Comparison of ENCODE assay signal across 25 cellular contexts in genomic region chr4:89800012-89800516, GRCh38. TPM values are rescaled to one million over a fixed set of nuclear protein-coding genes. Genes with fewer than 3 reads are reported as not detected.
A peak's percentile ranks its signal among the peaks of the same experiment; 100 is the strongest.
DNase-seq lines count a peak whose midpoint lies in the region; ATAC-seq and TF ChIP-seq lines count a peak whose summit lies in the region.
"Had no signal": no experiment of that assay in that cellular context is flagged by ENCODE, and none has a peak within 500 bp of the region (broad histone marks: within the 10 kb centered on the region; RNA-seq: fewer than 3 reads in every experiment).

No MANE protein-coding gene starts in this region.

- no peak overlapping the region for H3K9ac ChIP-seq in MM.1S (ENCODE audit: low read length)

- no peaks in the 10 kb centered on the region for H3K9me3 Mint-ChIP-seq in MCF 10A (ENCODE audit: unreplicated experiment)
- H3K9me3 Mint-ChIP-seq: endodermal cell; natural killer cell treated with Interleukin-12 subunit alpha and Interleukin-12 subunit beta and Interleukin-15 and Interleukin-18, amount 100 ng/mL, for 72 hours had no signal

- intact Hi-C loops in MCF 10A (cut with micrococcal nuclease) (no loop called here), breast epithelium (cut with DNase I; ENCODE audit: low total_unique reads) (no loop called here)

- H3F3A ChIP-seq in MM.1S (ENCODE audit: insufficient read depth, low read length) = no peaks in the 10 kb centered on the region

- H3K4me1 Mint-ChIP-seq in MCF 10A (ENCODE audit: insufficient read depth, unreplicated experiment) = peaks cover 15% of the 10 kb centered on the region
- H3K4me1 Mint-ChIP-seq: endodermal cell had no signal

- no peaks in the 10 kb centered on the region for H4K20me1 ChIP-seq in MM.1S (ENCODE audit: insufficient read depth, low read length)

- POLR2A ChIA-PET in MCF 10A (lab: Yijun Ruan, JAX) = no interaction called here

- H3K27ac Mint-ChIP-seq in MCF 10A (ENCODE audit: low read depth, unreplicated experiment) = no peak overlapping the region
- H3K27ac Mint-ChIP-seq: endodermal cell; natural killer cell treated with Interleukin-12 subunit alpha and Interleukin-12 subunit beta and Interleukin-15 and Interleukin-18, amount 100 ng/mL, for 72 hours had no signal

- in situ Hi-C loops in SK-MEL-5 (cut with HindIII; ENCODE audit: low pct_unique_long_range_greater_than_20kb, low sequenced_read_pairs) = no loop called here

- H3K4me3 ChIP-seq in breast epithelium (no peak overlapping the region), MM.1S (ENCODE audit: low read length) (no peak overlapping the region)
- H3K4me3 ChIP-seq: lung, prostate gland, upper lobe of left lung had no signal

- no peaks in the 10 kb centered on the region for H3K9me2 ChIP-seq in MM.1S (replicated peaks; ENCODE audit: insufficient read depth, low read length)

- ATAC-seq in esophagus mucosa = peak; percentile 99
- ATAC-seq: natural killer cell treated with Interleukin-12 subunit alpha and Interleukin-12 subunit beta and Interleukin-15 and Interleukin-18, amount 100 ng/mL, for 72 hours had no signal

- H3K27me3 ChIP-seq in breast epithelium (no peaks in the 10 kb centered on the region), MM.1S (replicated peaks; ENCODE audit: insufficient read depth, low read length) (no peaks in the 10 kb centered on the region)
- H3K27me3 ChIP-seq: upper lobe of left lung had no signal

- no peak overlapping the region for H3K4me3 Mint-ChIP-seq in MCF 10A (ENCODE audit: unreplicated experiment)
- H3K4me3 Mint-ChIP-seq: endodermal cell; natural killer cell treated with Interleukin-12 subunit alpha and Interleukin-12 subunit beta and Interleukin-15 and Interleukin-18, amount 100 ng/mL, for 72 hours had no signal

- DNase-seq in MCF 10A (ENCODE audit: unreplicated experiment) (peak; percentile 13), breast epithelium (ENCODE audit: low spot score in 2 of 2) (no peak), SK-MEL-5 (ENCODE audit: low read depth, low spot score) (peak; percentile 89), NCI-H1417 (lab: John Stamatoyannopoulos, UW) (no peak), SK-N-DZ (ENCODE audit: low spot score) (no peak), NCI-H1436 (lab: John Stamatoyannopoulos, UW) (no peak), MM.1S (no peak)
- DNase-seq: 8988T; activated naive CD4-positive, alpha-beta T cell treated with anti-CD3 and anti-CD28 coated beads, Interleukin-2, amount 50 U/mL, for 16 hours; cerebellar nuclear complex; DMS53; endodermal cell; GOT3; NCI-H1694 treated with DMSO at 0.1 percent for 48 hours; NCI-H69; stimulated activated CD4-positive, alpha-beta T cell treated with anti-CD3 and anti-CD28 coated beads, Interleukin-12 subunit alpha, Interleukin-12 subunit beta, amount 100 ng/mL, for 4 hours; stimulated activated naive CD4-positive, alpha-beta T cell; SW 1271; upper lobe of left lung had no signal

- H3K4me1 ChIP-seq in breast epithelium (no peaks in the 10 kb centered on the region), MM.1S (ENCODE audit: low read length) (no peaks in the 10 kb centered on the region)
- H3K4me1 ChIP-seq: prostate gland, upper lobe of left lung had no signal

- H2AFZ ChIP-seq in MM.1S (ENCODE audit: low read length) = no peak overlapping the region

- BruUV-seq in MCF 10A (replicated peaks; lab: Mats Ljungman, UMichigan) = no TSS peak

- CTCF ChIA-PET in MCF 10A (lab: Yijun Ruan, JAX) = no interaction called here

- no peak overlapping the region for H3K4me2 ChIP-seq in MM.1S (ENCODE audit: low read depth, low read length)

- TF ChIP-seq POLR2A in breast epithelium (IDR thresholded peaks at IDR 0.05) = no peak

- no peaks in the 10 kb centered on the region for H3K9me3 ChIP-seq in breast epithelium
- H3K9me3 ChIP-seq in MM.1S (replicated peaks; ENCODE audit: insufficient read depth, low read length) = no peaks in the 10 kb centered on the region
- H3K9me3 ChIP-seq: prostate gland, upper lobe of left lung had no signal

- TF ChIP-seq CTCF in MCF 10A (IDR thresholded peaks at IDR 0.05; ENCODE audit: unreplicated experiment) (no peak), breast epithelium (IDR thresholded peaks at IDR 0.05) (no peak), MM.1S (IDR thresholded peaks at IDR 0.05; ENCODE audit: low read length) (no peak)

- H3K27me3 Mint-ChIP-seq in MCF 10A (ENCODE audit: insufficient read depth, unreplicated experiment) = no peaks in the 10 kb centered on the region

- H3K27ac ChIP-seq in breast epithelium (no peak overlapping the region), MM.1S (ENCODE audit: low read length) (no peak overlapping the region)
- H3K27ac ChIP-seq: C4-2B, prostate gland, upper lobe of left lung had no signal

- no peaks in the 10 kb centered on the region for H3K79me2 ChIP-seq in MM.1S (ENCODE audit: low read length)

- peaks cover 14% of the 10 kb centered on the region for H3K36me3 Mint-ChIP-seq in MCF 10A (ENCODE audit: insufficient read depth, unreplicated experiment)
- H3K36me3 Mint-ChIP-seq: natural killer cell treated with Interleukin-12 subunit alpha and Interleukin-12 subunit beta and Interleukin-15 and Interleukin-18, amount 100 ng/mL, for 72 hours had no signal

- H3K36me3 ChIP-seq in breast epithelium (no peaks in the 10 kb centered on the region), MM.1S (replicated peaks; ENCODE audit: insufficient read depth, low read length) (no peaks in the 10 kb centered on the region)
- H3K36me3 ChIP-seq: prostate gland, upper lobe of left lung had no signal

RNA-seq across cellular contexts. Expression of gene SNCA, which starts 36.9 kb away (rescaled TPM):
- 29.1 and 34.8 TPM in 2 replicates for total RNA-seq in MCF 10A (2022)
- total RNA-seq in breast epithelium = 10 to 100 TPM; 12.7 to 15.7 (median 15.4) TPM
- 179 and 186 TPM in 2 replicates for total RNA-seq in SK-MEL-5 (2014; rRNA removed; shearing (Covaris generic))
- polyA plus RNA-seq in SK-MEL-5 (2015; cell fraction: cytosol; rRNA removed) = 221 and 235 TPM in 2 replicates
- 51.3 and 60.2 TPM in 2 replicates for polyA plus RNA-seq in SK-MEL-5 (2015; cell fraction: nucleus; rRNA removed)
- 6.5 TPM for total RNA-seq in esophagus mucosa
- polyA plus RNA-seq in SK-N-DZ (2014; cell fraction: cytosol; rRNA removed) = 16.6 and 23.7 TPM in 2 replicates
- polyA plus RNA-seq in SK-N-DZ (2014; cell fraction: nucleus; rRNA removed) = 10.0 and 16.9 TPM in 2 replicates
- total RNA-seq: LHCN-M2 had no signal

Comparison
In these comparisons a context has a peak if more than half of its experiments do, and no peak if none do; other contexts are left out.
1. DNase-seq: peak in MCF 10A (single experiment) and SK-MEL-5 (single experiment); none in breast epithelium (0 of 2), NCI-H1417 (0 of 3), SK-N-DZ (single experiment), NCI-H1436 (single experiment) and MM.1S (single experiment).